ENCODE assay signal across 19 cellular contexts in genomic region chr2:13676269-13676668, GRCh38.
A peak's percentile ranks its signal among the peaks of the same experiment; 100 is the strongest.
DNase-seq lines count a peak whose midpoint lies in the region; ATAC-seq and TF ChIP-seq lines count a peak whose summit lies in the region.
"Had no signal": no experiment of that assay in that cellular context is flagged by ENCODE, and none has a peak within 500 bp of the region (broad histone marks: within the 10 kb centered on the region; RNA-seq: fewer than 3 reads in every experiment).

No MANE protein-coding gene starts in this region.

- TF ChIP-seq CTCF in MCF 10A (IDR thresholded peaks at IDR 0.05; ENCODE audit: unreplicated experiment) = no peak
- TF ChIP-seq CTCF in breast epithelium (IDR thresholded peaks at IDR 0.05) = no peak
- no peak for TF ChIP-seq CTCF in fibroblast of lung (conservative IDR thresholded peaks at IDR 0.05 in 1 of 2, IDR thresholded peaks at IDR 0.05 in 1 of 2; ENCODE audit: low read depth in 1 of 2, low read length in 2 of 2)

- H3K4me2 ChIP-seq in fibroblast of lung (ENCODE audit: extremely low read depth, insufficient read depth, low read length) = no peak overlapping the region
- H3K4me2 ChIP-seq: hepatocyte had no signal

- CTCF ChIA-PET in MCF 10A (lab: Yijun Ruan, JAX) = no interaction called here

- peaks cover 5% of the 10 kb centered on the region for H3K4me1 Mint-ChIP-seq in MCF 10A (ENCODE audit: insufficient read depth, unreplicated experiment)

- intact Hi-C loops in MCF 10A (cut with micrococcal nuclease) (no loop called here), breast epithelium (cut with DNase I; ENCODE audit: low total_unique reads) (no loop called here)

- no peak overlapping the region for H3K4me3 Mint-ChIP-seq in MCF 10A (ENCODE audit: unreplicated experiment)
- H3K4me3 Mint-ChIP-seq: H9 had no signal

- no peak overlapping the region for H2AFZ ChIP-seq in fibroblast of lung (ENCODE audit: low read length)
- H2AFZ ChIP-seq: hepatocyte had no signal

- no peaks in the 10 kb centered on the region for H3K9me3 Mint-ChIP-seq in MCF 10A (ENCODE audit: unreplicated experiment)

- TF ChIP-seq POLR2A in breast epithelium (IDR thresholded peaks at IDR 0.05) = no peak

- H4K20me1 ChIP-seq in fibroblast of lung (ENCODE audit: control insufficient read depth, extremely low read depth, insufficient read depth, low read length) = no peaks in the 10 kb centered on the region

- POLR2A ChIA-PET in MCF 10A (lab: Yijun Ruan, JAX) = no interaction called here

- no peaks in the 10 kb centered on the region for H3K79me2 ChIP-seq in fibroblast of lung (ENCODE audit: control insufficient read depth, insufficient read depth, low read length)
- H3K79me2 ChIP-seq: hepatocyte had no signal

- no TSS peak for BruUV-seq in MCF 10A (replicated peaks; lab: Mats Ljungman, UMichigan)

- no peaks in the 10 kb centered on the region for H3K36me3 ChIP-seq in breast epithelium
- no peaks in the 10 kb centered on the region for H3K36me3 ChIP-seq in fibroblast of lung (ENCODE audit: control insufficient read depth, insufficient read depth, low read length)
- H3K36me3 ChIP-seq: tibial nerve had no signal

- H3K27ac ChIP-seq in breast epithelium (no peak overlapping the region), fibroblast of lung (ENCODE audit: insufficient read depth, low read length) (no peak overlapping the region)
- H3K27ac ChIP-seq: hepatocyte, tibial nerve had no signal

- no peak overlapping the region for H3K9ac ChIP-seq in fibroblast of lung (ENCODE audit: insufficient read depth, low read length)

- H3K9me3 ChIP-seq in breast epithelium (no peaks in the 10 kb centered on the region), fibroblast of lung (ENCODE audit: control insufficient read depth, insufficient read depth, low read depth, low read length) (no peaks in the 10 kb centered on the region)
- H3K9me3 ChIP-seq: tibial nerve had no signal

- H3K36me3 Mint-ChIP-seq in MCF 10A (ENCODE audit: insufficient read depth, unreplicated experiment) = no peaks in the 10 kb centered on the region

- H3K4me3 ChIP-seq in breast epithelium (no peak overlapping the region), fibroblast of lung (replicated peaks in 1 of 4; ENCODE audit: control extremely low read depth in 1 of 4, insufficient read depth in 1 of 4, low read depth in 3 of 4, low read length in 4 of 4) (no peak overlapping the region)
- H3K4me3 ChIP-seq: hepatocyte, lung, tibial nerve had no signal

- H3K27me3 Mint-ChIP-seq in MCF 10A (ENCODE audit: insufficient read depth, unreplicated experiment) = no peaks in the 10 kb centered on the region

- H3K27ac Mint-ChIP-seq in MCF 10A (ENCODE audit: low read depth, unreplicated experiment) = no peak overlapping the region
- H3K27ac Mint-ChIP-seq: H9 had no signal

- DNase-seq in MCF 10A (ENCODE audit: unreplicated experiment) = peak; percentile 9
- no peak for DNase-seq in breast epithelium (ENCODE audit: low spot score in 2 of 2)
- DNase-seq in NOMO-1 treated with DMSO at 0.1 percent for 48 hours (lab: John Stamatoyannopoulos, UW; ENCODE audit: unreplicated experiment) = peak; percentile 35
- DNase-seq in fibroblast of lung (ENCODE audit: low read depth in 2 of 2) = peak; percentile 59 to 91
- DNase-seq in NCI-H2196 treated with DMSO at 0.1 percent for 48 hours (lab: John Stamatoyannopoulos, UW; ENCODE audit: unreplicated experiment) = no peak
- no peak for DNase-seq in left lobe of liver (ENCODE audit: low spot score)
- DNase-seq in amniotic stem cell (lab: John Stamatoyannopoulos, UW) = no peak
- DNase-seq: activated CD4-positive, CD25-positive, alpha-beta regulatory T cell; activated T-cell treated with anti-CD3 and anti-CD28 coated beads for 4 hours; effector CD8-positive, alpha-beta T cell; H9; KG1; NCI-H2107; occipital lobe; stimulated activated CD4-positive, alpha-beta T cell treated with anti-CD3 and anti-CD28 coated beads, Interleukin-15, amount 100 ng/mL, for 24 hours had no signal

- no peaks in the 10 kb centered on the region for H3K27me3 ChIP-seq in breast epithelium
- no peaks in the 10 kb centered on the region for H3K27me3 ChIP-seq in fibroblast of lung (ENCODE audit: control insufficient read depth, insufficient read depth, low read length)
- H3K27me3 ChIP-seq: hepatocyte, tibial nerve had no signal

- ATAC-seq in GM18909 (IDR thresholded peaks at IDR 0.05; ENCODE audit: poor library complexity, unreplicated experiment) = no peak
- no peak for ATAC-seq in left lobe of liver

- H3K4me1 ChIP-seq in breast epithelium (no peaks in the 10 kb centered on the region), fibroblast of lung (ENCODE audit: control insufficient read depth, extremely low read depth, insufficient read depth, low read length) (no peaks in the 10 kb centered on the region)
- H3K4me1 ChIP-seq: tibial nerve had no signal

Comparison
In these comparisons a context has a peak if more than half of its experiments do, and no peak if none do; other contexts are left out.
1. DNase-seq: peak in MCF 10A (single experiment), NOMO-1 treated with DMSO at 0.1 percent for 48 hours (single experiment) and fibroblast of lung (2 of 2); none in breast epithelium (0 of 2), NCI-H2196 treated with DMSO at 0.1 percent for 48 hours (single experiment), left lobe of liver (single experiment) and amniotic stem cell (single experiment).